In genomic region chr6:95679981-95680380, GRCh38 we compare ENCODE assay signal across 9 cellular contexts.
"Had no signal": no experiment of that assay in that cellular context is flagged by ENCODE, and none has a peak within 500 bp of the region (broad histone marks: within the 10 kb centered on the region; RNA-seq: fewer than 3 reads in every experiment).

No MANE protein-coding gene starts in this region.

- ATAC-seq: effector memory CD8-positive, alpha-beta T cell; esophagus mucosa; foreskin keratinocyte; gastrocnemius medialis; gastroesophageal sphincter; heart left ventricle; heart right ventricle had no signal

- H3K9me3 Mint-ChIP-seq: dendritic cell treated with granulocyte-macrophage colony-stimulating factor and Interleukin-4, amounts not matched to agents 40 ng/mL and 50 ng/mL, for 4 days; effector memory CD8-positive, alpha-beta T cell had no signal

- H3K4me3 Mint-ChIP-seq: dendritic cell treated with granulocyte-macrophage colony-stimulating factor and Interleukin-4, amounts not matched to agents 40 ng/mL and 50 ng/mL, for 4 days; effector memory CD8-positive, alpha-beta T cell; endodermal cell had no signal

- H3K27me3 Mint-ChIP-seq: dendritic cell treated with granulocyte-macrophage colony-stimulating factor and Interleukin-4, amounts not matched to agents 40 ng/mL and 50 ng/mL, for 4 days had no signal

- H3K27ac Mint-ChIP-seq: dendritic cell treated with granulocyte-macrophage colony-stimulating factor and Interleukin-4, amounts not matched to agents 40 ng/mL and 50 ng/mL, for 4 days; effector memory CD8-positive, alpha-beta T cell; endodermal cell had no signal
